Comparison of ENCODE assay signal across 16 cellular contexts in the genomic region with DNA sequence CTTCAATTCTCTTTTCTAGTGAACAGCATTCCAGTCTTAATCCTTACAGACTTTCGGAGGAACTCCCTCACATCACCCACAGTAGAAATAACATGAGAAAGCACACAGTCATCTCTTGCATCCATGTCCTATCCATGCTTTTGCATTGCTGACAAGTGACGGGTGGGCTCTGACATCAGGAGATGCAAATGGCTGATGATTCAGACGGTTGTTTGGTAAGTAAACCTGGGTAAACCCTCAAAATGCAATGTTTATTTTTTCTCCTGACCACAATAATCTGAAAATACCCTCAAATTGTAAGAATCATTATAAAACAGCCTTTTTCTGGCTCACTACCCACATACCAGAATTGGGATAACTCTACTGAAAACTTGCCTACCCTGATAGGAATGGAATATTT.
DNase-seq lines count a peak whose midpoint lies in the region; ATAC-seq and FAIRE-seq lines count a peak whose summit lies in the region.
"Had no signal": no experiment of that assay in that cellular context is flagged by ENCODE, and none has a peak within 500 bp of the region (broad histone marks: within the 10 kb centered on the region; RNA-seq: fewer than 3 reads in every experiment).

No MANE protein-coding gene starts in this region.

- peak; percentile 30 for FAIRE-seq in urothelium cell line (lab: Jason Lieb, UNC)

- no peaks in the 10 kb centered on the region for H3K27me3 ChIP-seq in adipocyte (replicated peaks; ENCODE audit: control insufficient read depth, insufficient read depth, low read length)
- H3K27me3 ChIP-seq: uterus had no signal

- DNase-seq in GM04504 (ENCODE audit: low read depth) (peak; percentile 40), adipocyte (ENCODE audit: low read depth) (peak; percentile 93), fibroblast of the conjunctiva (ENCODE audit: low read depth) (peak; percentile 69), urothelium cell line (ENCODE audit: low spot score) (peak; percentile 44), occipital lobe (lab: John Stamatoyannopoulos, UW) (no peak), amygdala (lab: John Stamatoyannopoulos, UW) (no peak)
- DNase-seq: activated gamma-delta T cell treated with Interleukin-2 at 50 U/mL for 16 hours; effector memory CD4-positive, alpha-beta T cell; GDM1; immature natural killer cell; NCI-H1694 treated with DMSO at 0.1 percent for 48 hours; stimulated activated naive CD4-positive, alpha-beta T cell treated with Interleukin-2 at 50 U/mL for 16 hours; uterus; WERI-Rb-1 had no signal

- H3K4me3 ChIP-seq in adipocyte (ENCODE audit: low read length), result no peak overlapping the region
- H3K4me3 ChIP-seq: uterus had no signal

- ATAC-seq in HG03139 (IDR thresholded peaks at IDR 0.05; ENCODE audit: unreplicated experiment), result no peak
- ATAC-seq: sciatic nerve had no signal

- H3K36me3 ChIP-seq in adipocyte (ENCODE audit: control insufficient read depth, insufficient read depth, low read length, severe bottlenecking), result no peaks in the 10 kb centered on the region
- H3K36me3 ChIP-seq: uterus, WERI-Rb-1 had no signal

- no peaks in the 10 kb centered on the region for H3K9me3 ChIP-seq in adipocyte (ENCODE audit: control insufficient read depth, low read length)
- H3K9me3 ChIP-seq: uterus had no signal

- no peak overlapping the region for H3K9ac ChIP-seq in adipocyte (ENCODE audit: low read length)

- H3K4me1 ChIP-seq in adipocyte (ENCODE audit: control insufficient read depth, insufficient read depth, low read length), result peaks cover 33% of the 10 kb centered on the region
- H3K4me1 ChIP-seq: uterus had no signal

Comparison
In these comparisons a context has a peak if more than half of its experiments do, and no peak if none do; other contexts are left out.
1. DNase-seq: peak in GM04504 (single experiment), adipocyte (single experiment), fibroblast of the conjunctiva (single experiment) and urothelium cell line (single experiment); none in occipital lobe (single experiment) and amygdala (0 of 56).